Comparison of ENCODE assay signal across 1 cellular context in genomic region chr12:47772738-47773061, GRCh38.
TF ChIP-seq lines count a peak whose summit lies in the region.

No MANE protein-coding gene starts in this region.

TF ChIP-seq in GM23338, 12 proteins besides CTCF, POLR2A, EP300 and RAD21 (continued from another document):
- TF ChIP-seq ZNF331 (CRISPR knock-in tag; IDR thresholded peaks at IDR 0.05; ENCODE audit: low read depth) (no peak), POLR2AphosphoS5 (IDR thresholded peaks at IDR 0.05; ENCODE audit: low read depth) (no peak), REST (IDR thresholded peaks at IDR 0.05; ENCODE audit: unreplicated experiment) (no peak), NANOG (IDR thresholded peaks at IDR 0.05; ENCODE audit: borderline replicate concordance) (no peak), EZH2phosphoT487 (IDR thresholded peaks at IDR 0.05; ENCODE audit: unreplicated experiment) (no peak), STAT1 (IDR thresholded peaks at IDR 0.05; ENCODE audit: unreplicated experiment) (no peak)
